Comparison of ENCODE assay signal across 28 cellular contexts in genomic region chr19:17626456-17626855, GRCh38.
"Had no signal": no experiment of that assay in that cellular context is flagged by ENCODE, and none has a peak within 500 bp of the region (broad histone marks: within the 10 kb centered on the region; RNA-seq: fewer than 3 reads in every experiment).

No MANE protein-coding gene starts in this region.

- ATAC-seq: activated CD8-positive, alpha-beta memory T cell treated with anti-CD3 and anti-CD28 coated beads, Interleukin-2, amount 10 ng/mL, durations not matched to agents 7 days and 5 days; body of pancreas; Panc1; Right ventricle myocardium inferior; WTC11 had no signal

- DNase-seq: activated CD4-positive, alpha-beta T cell treated with anti-CD3 and anti-CD28 coated beads for 1 hour; activated CD4-positive, alpha-beta T cell treated with anti-CD3 and anti-CD28 coated beads, Interleukin-2, amount 10 ng/mL, durations not matched to agents 24 days and 14 days; activated CD4-positive, alpha-beta T cell treated with anti-CD3 and anti-CD28 coated beads, Interleukin-2, amount 50 U/mL, for 48 hours; activated CD8-positive, alpha-beta memory T cell treated with anti-CD3 and anti-CD28 coated beads, Interleukin-2, amount 10 ng/mL, durations not matched to agents 7 days and 5 days; activated effector memory CD4-positive, alpha-beta T cell treated with Interleukin-2 at 50 U/mL for 16 hours; activated naive CD4-positive, alpha-beta T cell; activated T-cell treated with anti-CD3 and anti-CD28 coated beads, Interleukin-2, amount 50 U/mL, for 24 hours; body of pancreas; central memory CD4-positive, alpha-beta T cell; KG1; NCI-H1092; NCI-H1417; NCI-H1930; NCI-H2171; NCI-H226; NCI-H510A; NCI-H526 treated with DMSO at 0.1 percent for 48 hours; NCI-H82; OCI-M1; RPMI8226; SJCRH30; SK-N-SH; T-helper 1 cell had no signal

- H3K9me3 ChIP-seq: SJCRH30, SK-N-SH had no signal

- FAIRE-seq: bronchial epithelial cell had no signal

- H3K4me1 ChIP-seq: ascending aorta, body of pancreas, SJCRH30 had no signal

- H3K36me3 ChIP-seq: ascending aorta, SJCRH30 had no signal

- H3K27ac ChIP-seq: ascending aorta, body of pancreas, SJCRH30 had no signal

- H3K27me3 ChIP-seq: ascending aorta, body of pancreas, SJCRH30 had no signal

- H3K9ac ChIP-seq: SK-N-SH had no signal

- H3K4me3 ChIP-seq: ascending aorta, body of pancreas, SJCRH30 had no signal

- H3K4me2 ChIP-seq: SK-N-SH had no signal
